19 cellular contexts compared by ENCODE assay signal in genomic region chr16:66082424-66082823, GRCh38.
DNase-seq lines count a peak whose midpoint lies in the region; ATAC-seq, FAIRE-seq and TF ChIP-seq lines count a peak whose summit lies in the region.
"Had no signal": no experiment of that assay in that cellular context is flagged by ENCODE, and none has a peak within 500 bp of the region (broad histone marks: within the 10 kb centered on the region; RNA-seq: fewer than 3 reads in every experiment).

No MANE protein-coding gene starts in this region.

- peaks cover 3% of the 10 kb centered on the region for H3K9me3 Mint-ChIP-seq in astrocyte (ENCODE audit: unreplicated experiment)
- H3K9me3 Mint-ChIP-seq in progenitor cell of endocrine pancreas (ENCODE audit: low read depth), result no peaks in the 10 kb centered on the region
- H3K9me3 Mint-ChIP-seq in immature natural killer cell, result peaks cover 0 to 1% (median 0%) of the 10 kb centered on the region in 6 donors
- H3K9me3 Mint-ChIP-seq: H9 had no signal

- H3K4me3 ChIP-seq in GM23248 (no peak overlapping the region), HUES6 (ENCODE audit: low read depth, low read length) (no peak overlapping the region), astrocyte (ENCODE audit: insufficient read depth, low read depth, low read length) (no peak overlapping the region), keratinocyte (ENCODE audit: control insufficient read depth in 2 of 3, extremely low read depth in 1 of 3, insufficient read depth in 2 of 3, low read depth in 1 of 3, low read length in 3 of 3) (no peak overlapping the region), MG63 (no peak overlapping the region), pancreas (no peak overlapping the region)
- H3K4me3 ChIP-seq: BLaER1 treated with 17β-estradiol and CSF1 and Interleukin-3, amounts not matched to agents 10 nM and 100 nM had no signal

- H3K4me1 Mint-ChIP-seq in astrocyte (ENCODE audit: low read depth, unreplicated experiment) (peaks cover 8% of the 10 kb centered on the region), progenitor cell of endocrine pancreas (ENCODE audit: low read depth) (no peaks in the 10 kb centered on the region), immature natural killer cell (no peaks in the 10 kb centered on the region)
- H3K4me1 Mint-ChIP-seq: B cell had no signal

- H3K27ac ChIP-seq in GM23248, result peak overlapping the region; percentile 39
- peak overlapping the region; percentile 27; the same call in 1 of the 2 replicates for H3K27ac ChIP-seq in HUES6 (ENCODE audit: low read depth, low read length)
- H3K27ac ChIP-seq in astrocyte (ENCODE audit: low read depth, low read length), result peak overlapping the region; percentile 9
- peak overlapping the region; percentile 80 for H3K27ac ChIP-seq in keratinocyte (ENCODE audit: control insufficient read depth, insufficient read depth, low read length)
- no peak overlapping the region for H3K27ac ChIP-seq in pancreas
- H3K27ac ChIP-seq: BLaER1 treated with 17β-estradiol and CSF1 and Interleukin-3, amounts not matched to agents 10 nM and 100 nM; HL-60 had no signal

- H3F3A ChIP-seq in GM23248 (ENCODE audit: insufficient read depth), result peaks cover 34% of the 10 kb centered on the region

- dilution Hi-C loops in keratinocyte (cut with MboI; ENCODE audit: extremely low pct_ligation_motif_present, low sequenced_read_pairs), result no loop called here

- WGBS in GM23248 (ENCODE audit: low coverage in 1 of 2, low lambda C conversion rate in 2 of 2, missing lambda C conversion rate in 2 of 2), 2 experiments, result 49 to 50% methylated on average over 2 of the region's 2 CpGs
- WGBS in pancreas, 2 donors, result 39 to 43% methylated on average over 2 of the region's 2 CpGs

- H3K4me3 Mint-ChIP-seq in astrocyte (ENCODE audit: unreplicated experiment) (no peak overlapping the region), progenitor cell of endocrine pancreas (ENCODE audit: low read depth) (no peak overlapping the region), immature natural killer cell (no peak overlapping the region)
- H3K4me3 Mint-ChIP-seq: B cell; CD8-positive, alpha-beta T cell; H9 had no signal

- H3K27me3 ChIP-seq in GM23248 (replicated peaks; ENCODE audit: insufficient read depth) (no peaks in the 10 kb centered on the region), HUES6 (ENCODE audit: control insufficient read depth, insufficient read depth, low read length) (no peaks in the 10 kb centered on the region), astrocyte (ENCODE audit: insufficient read depth, low read length) (no peaks in the 10 kb centered on the region), keratinocyte (ENCODE audit: control insufficient read depth, extremely low read depth, insufficient read depth, low read length) (no peaks in the 10 kb centered on the region), MG63 (no peaks in the 10 kb centered on the region), pancreas (peaks cover 0 to 4% (median 0%) of the 10 kb centered on the region in 4 donors)
- H3K27me3 ChIP-seq: BLaER1 treated with 17β-estradiol and CSF1 and Interleukin-3, amounts not matched to agents 10 nM and 100 nM had no signal

- peak; percentile 13 for FAIRE-seq in astrocyte (lab: Jason Lieb, UNC)
- no peak for FAIRE-seq in keratinocyte (lab: Jason Lieb, UNC)
- FAIRE-seq in pancreas (lab: Jason Lieb, UNC), result no peak
- FAIRE-seq: HepG2 had no signal

- H3K36me3 ChIP-seq in GM23248 (ENCODE audit: low read depth), result no peaks in the 10 kb centered on the region
- H3K36me3 ChIP-seq in HUES6 (ENCODE audit: control insufficient read depth, insufficient read depth, low read length), result no peaks in the 10 kb centered on the region
- H3K36me3 ChIP-seq in astrocyte (ENCODE audit: insufficient read depth, low read length), result no peaks in the 10 kb centered on the region
- H3K36me3 ChIP-seq in keratinocyte (ENCODE audit: control insufficient read depth in 2 of 2, extremely low read depth in 1 of 2, insufficient read depth in 2 of 2, low read length in 2 of 2), result no peaks in the 10 kb centered on the region
- no peaks in the 10 kb centered on the region for H3K36me3 ChIP-seq in MG63
- H3K36me3 ChIP-seq in pancreas, result no peaks in the 10 kb centered on the region
- H3K36me3 ChIP-seq: BLaER1 treated with 17β-estradiol and CSF1 and Interleukin-3, amounts not matched to agents 10 nM and 100 nM had no signal

- H3K36me3 Mint-ChIP-seq in astrocyte (ENCODE audit: low read depth, unreplicated experiment) (no peaks in the 10 kb centered on the region), progenitor cell of endocrine pancreas (ENCODE audit: insufficient read depth) (no peaks in the 10 kb centered on the region), immature natural killer cell (peaks cover 0 to 2% (median 0%) of the 10 kb centered on the region in 3 donors)
- H3K36me3 Mint-ChIP-seq: CD8-positive, alpha-beta T cell had no signal

- H2AFZ ChIP-seq in GM23248, result no peak overlapping the region
- H2AFZ ChIP-seq in astrocyte (ENCODE audit: low read depth, low read length), result no peak overlapping the region
- H2AFZ ChIP-seq in keratinocyte (ENCODE audit: control insufficient read depth, low read length), result no peak overlapping the region

- H3K27ac Mint-ChIP-seq in astrocyte (ENCODE audit: unreplicated experiment) (no peak overlapping the region), progenitor cell of endocrine pancreas (no peak overlapping the region), immature natural killer cell (no peak overlapping the region)
- H3K27ac Mint-ChIP-seq: B cell; CD8-positive, alpha-beta T cell had no signal

- H3K9ac ChIP-seq in GM23248, result no peak overlapping the region
- H3K9ac ChIP-seq in HUES6 (ENCODE audit: low read length), result no peak overlapping the region
- no peak overlapping the region for H3K9ac ChIP-seq in astrocyte (ENCODE audit: low read length)
- H3K9ac ChIP-seq in keratinocyte (ENCODE audit: control insufficient read depth, extremely low read depth, insufficient read depth, low read length), result no peak overlapping the region
- H3K9ac ChIP-seq: BLaER1 treated with 17β-estradiol and CSF1 and Interleukin-3, amounts not matched to agents 10 nM and 100 nM had no signal

- in situ Hi-C loops in GM23248 (cut with MboI), result no loop called here

- TF ChIP-seq CTCF in astrocyte (IDR thresholded peaks at IDR 0.05; ENCODE audit: insufficient read depth, low read depth, low read length) (no peak), keratinocyte (optimal IDR thresholded peaks at IDR 0.05 in 1 of 3, IDR thresholded peaks at IDR 0.05 in 1 of 3, conservative IDR thresholded peaks at IDR 0.05 in 1 of 3; ENCODE audit: extremely low read depth in 1 of 3, insufficient read depth in 2 of 3, low read length in 3 of 3) (no peak), progenitor cell of endocrine pancreas (IDR thresholded peaks at IDR 0.05; ENCODE audit: unreplicated experiment) (no peak), pancreas (IDR thresholded peaks at IDR 0.05) (no peak)

- no peaks in the 10 kb centered on the region for H3K9me1 ChIP-seq in keratinocyte (ENCODE audit: control insufficient read depth, extremely low read depth, insufficient read depth, low read length)

- no peak for ATAC-seq in pancreas
- ATAC-seq: CD8-positive, alpha-beta T cell; HepG2 had no signal

- H3K27me3 Mint-ChIP-seq in astrocyte (ENCODE audit: low read depth, unreplicated experiment) (peaks cover 7% of the 10 kb centered on the region), progenitor cell of endocrine pancreas (peaks cover 7% of the 10 kb centered on the region), immature natural killer cell (ENCODE audit: low read depth in 3 of 3) (peaks cover 0 to 11% (median 9%) of the 10 kb centered on the region in 3 donors)

- H4K20me1 ChIP-seq in GM23248 (ENCODE audit: insufficient read depth) (no peaks in the 10 kb centered on the region), astrocyte (ENCODE audit: insufficient read depth, low read length) (no peaks in the 10 kb centered on the region), keratinocyte (ENCODE audit: control insufficient read depth, extremely low read depth, insufficient read depth, low read length) (no peaks in the 10 kb centered on the region)
- H4K20me1 ChIP-seq: BLaER1 treated with 17β-estradiol and CSF1 and Interleukin-3, amounts not matched to agents 10 nM and 100 nM had no signal

- H3K9me2 ChIP-seq in GM23248 (ENCODE audit: insufficient read depth), result no peaks in the 10 kb centered on the region

- H3K9me3 ChIP-seq in GM23248 (ENCODE audit: low read depth) (no peaks in the 10 kb centered on the region), HUES6 (ENCODE audit: control insufficient read depth, insufficient read depth, low read depth, low read length) (no peaks in the 10 kb centered on the region), astrocyte (ENCODE audit: insufficient read depth, low read depth, low read length) (no peaks in the 10 kb centered on the region), keratinocyte (ENCODE audit: control insufficient read depth, low read depth, low read length) (no peaks in the 10 kb centered on the region), MG63 (no peaks in the 10 kb centered on the region), pancreas (no peaks in the 10 kb centered on the region)

- H3K79me2 ChIP-seq in GM23248 (ENCODE audit: insufficient read depth), result no peaks in the 10 kb centered on the region
- H3K79me2 ChIP-seq in astrocyte (ENCODE audit: insufficient read depth, low read length), result no peaks in the 10 kb centered on the region
- H3K79me2 ChIP-seq in keratinocyte (ENCODE audit: control insufficient read depth, insufficient read depth, low read length), result no peaks in the 10 kb centered on the region

- peaks cover 35% of the 10 kb centered on the region for H3K4me1 ChIP-seq in GM23248 (ENCODE audit: insufficient read depth)
- H3K4me1 ChIP-seq in HUES6 (ENCODE audit: control insufficient read depth, insufficient read depth, low read length), result peaks cover 12% of the 10 kb centered on the region; the same call in 1 of the 2 replicates
- peaks cover 7% of the 10 kb centered on the region for H3K4me1 ChIP-seq in astrocyte (ENCODE audit: insufficient read depth, low read length)
- peaks cover 18% of the 10 kb centered on the region for H3K4me1 ChIP-seq in keratinocyte (ENCODE audit: control insufficient read depth, extremely low read depth, insufficient read depth, low read length)
- H3K4me1 ChIP-seq in pancreas, result no peaks in the 10 kb centered on the region

- peak overlapping the region; percentile 3 for H3K4me2 ChIP-seq in GM23248 (ENCODE audit: unreplicated experiment)
- peak overlapping the region; percentile 33 for H3K4me2 ChIP-seq in astrocyte (ENCODE audit: low read length)
- H3K4me2 ChIP-seq in keratinocyte (ENCODE audit: control insufficient read depth, extremely low read depth, insufficient read depth, low read depth, low read length), result peak overlapping the region; percentile 59

- DNase-seq in GM23248 (no peak), astrocyte (ENCODE audit: low read depth) (no peak), keratinocyte (ENCODE audit: low read depth, low spot score) (no peak), MG63 (no peak), progenitor cell of endocrine pancreas (ENCODE audit: low spot score, unreplicated experiment) (no peak), immature natural killer cell (no peak), pancreas (no peak)
- DNase-seq: 8988T; Calu3; CD8-positive, alpha-beta T cell; DMS79 treated with DMSO at 0.1 percent for 48 hours; GF-D8; GOT3 had no signal

- intact Hi-C loops in pancreas (cut with DNase I), result no loop called here

Comparison
In these comparisons a context has a peak if more than half of its experiments do, and no peak if none do; other contexts are left out.
1. H3K27ac ChIP-seq: peak in GM23248 (single experiment), HUES6 (single experiment), astrocyte (single experiment) and keratinocyte (single experiment); none in pancreas (0 of 4).
2. H3K4me2 ChIP-seq: peak in every context shown above with its lines; median percentile 59 in keratinocyte; 33 in astrocyte; 3 in GM23248.